ENCODE assay signal across 8 cellular contexts in the genomic region with DNA sequence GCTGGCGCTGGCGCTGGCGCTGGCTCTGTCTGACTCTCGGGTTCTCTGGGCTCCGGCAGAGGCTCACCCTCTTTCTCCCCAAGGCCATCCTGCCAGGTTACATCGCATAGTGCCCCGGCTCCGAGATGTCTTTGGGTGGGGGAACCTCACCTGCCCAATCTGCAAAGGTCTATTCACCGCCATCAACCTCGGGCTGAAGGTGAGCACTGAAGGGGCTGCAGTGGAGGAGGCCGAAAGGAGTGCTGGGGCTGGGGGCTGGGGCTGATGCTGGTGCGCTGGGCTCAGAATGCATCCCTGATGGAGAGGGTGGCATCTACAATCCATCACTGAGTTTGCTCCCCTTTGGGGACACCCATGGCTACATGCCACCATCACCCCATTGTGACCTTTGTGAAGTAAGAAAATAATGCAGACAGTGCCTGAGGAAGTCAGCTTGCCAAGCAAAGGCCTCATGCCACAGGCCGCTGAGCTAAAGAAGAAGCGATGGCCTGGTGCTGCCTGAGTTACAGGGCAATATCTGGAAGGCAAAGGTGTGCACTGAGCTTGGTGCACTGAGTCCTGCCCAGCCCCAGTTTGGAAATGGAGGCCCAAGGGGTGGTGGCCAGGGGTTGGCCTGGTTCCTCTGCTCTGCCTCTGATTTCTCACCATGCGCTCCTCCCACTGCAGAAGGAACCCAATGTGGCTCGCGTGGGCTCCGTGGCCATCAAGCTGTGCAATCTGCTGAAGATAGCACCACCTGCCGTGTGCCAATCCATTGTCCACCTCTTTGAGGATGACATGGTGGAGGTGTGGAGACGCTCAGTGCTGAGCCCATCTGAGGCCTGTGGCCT. TPM values are rescaled to one million over a fixed set of nuclear protein-coding genes. Genes with fewer than 3 reads are reported as not detected.
DNase-seq lines count a peak whose midpoint lies in the region; ATAC-seq and TF ChIP-seq lines count a peak whose summit lies in the region.

No MANE protein-coding gene starts in this region.

- H3K4me1 ChIP-seq in DND-41 (ENCODE audit: insufficient read depth, low read length), result peaks cover 26% of the 10 kb centered on the region
- peaks cover 24% of the 10 kb centered on the region for H3K4me1 ChIP-seq in OCI-LY7 (ENCODE audit: insufficient read depth, low read length, poor library complexity, severe bottlenecking)
- H3K4me1 ChIP-seq in ovary (ENCODE audit: insufficient read depth), result peaks cover 3% of the 10 kb centered on the region

- H3K27me3 ChIP-seq in DND-41 (ENCODE audit: insufficient read depth, low read length, poor library complexity), result no peaks in the 10 kb centered on the region
- H3K27me3 ChIP-seq in ovary, result no peaks in the 10 kb centered on the region

- H4K20me1 ChIP-seq in DND-41 (ENCODE audit: insufficient read depth, low read length) (peaks cover 10% of the 10 kb centered on the region; the same call in 1 of the 2 replicates), OCI-LY7 (ENCODE audit: insufficient read depth, low read length) (no peaks in the 10 kb centered on the region)

- peak overlapping the region; percentile 23 to 69; a peak in 3 of 4 replicates for H3K4me3 ChIP-seq in DND-41 (ENCODE audit: low read depth in 1 of 2, low read length in 2 of 2)
- H3K4me3 ChIP-seq in OCI-LY7 (ENCODE audit: low read depth, low read length, poor library complexity, severe bottlenecking), result peak overlapping the region; percentile 73
- H3K4me3 ChIP-seq in epithelial cell of esophagus (ENCODE audit: low read length), result peak overlapping the region; percentile 66
- peak overlapping the region; percentile 65 for H3K4me3 ChIP-seq in ovary

- WGBS in ovary, 3 donors, result 34 to 45% (median 38%) methylated on average over 17 to 20 of the region's 20 CpGs

- no peak for TF ChIP-seq POLR2A in ovary (IDR thresholded peaks at IDR 0.05)

- no peaks in the 10 kb centered on the region for H3K9me2 ChIP-seq in OCI-LY7 (ENCODE audit: insufficient read depth, low read length)

- TF ChIP-seq EP300 in ovary (IDR thresholded peaks at IDR 0.05), result no peak

- TF ChIP-seq CTCF in DND-41 (IDR thresholded peaks at IDR 0.05; ENCODE audit: borderline replicate concordance, extremely low read depth, low read length, poor library complexity, severe bottlenecking) (no peak), OCI-LY7 (conservative IDR thresholded peaks at IDR 0.05; ENCODE audit: low read length) (no peak), epithelial cell of esophagus (IDR thresholded peaks at IDR 0.05; ENCODE audit: insufficient read depth, low read depth, low read length, missing control alignments) (no peak), ovary (IDR thresholded peaks at IDR 0.05) (no peak)

- POLR2A ChIA-PET in OCI-LY7 (lab: Charles Lee), result interaction anchor here (0.6 to 2.2 kb wide), 16 partner anchors 8 to 355 kb away, joined by 3 to 23 read pairs (median 4); partner anchors contain the start of genes APBB1, ARFIP2 and TIMM10B

- CTCF ChIA-PET in OCI-LY7 (lab: Charles Lee; ENCODE audit: unreplicated experiment), result interaction anchor here (1.2 to 2.4 kb wide), 6 partner anchors 8 to 70 kb away, joined by 3 to 8 read pairs (median 4); no protein-coding TSS in a partner anchor

- peak overlapping the region; percentile 61 for H3K9ac ChIP-seq in DND-41 (ENCODE audit: low read depth, low read length)

- no peaks in the 10 kb centered on the region for H3K36me3 ChIP-seq in DND-41 (ENCODE audit: insufficient read depth, low read length)
- H3K36me3 ChIP-seq in OCI-LY7 (ENCODE audit: insufficient read depth, low read length), result no peaks in the 10 kb centered on the region
- no peaks in the 10 kb centered on the region for H3K36me3 ChIP-seq in ovary

- H3K4me2 ChIP-seq in DND-41 (ENCODE audit: insufficient read depth, low read length), result peak overlapping the region; percentile 69
- H3K4me2 ChIP-seq in OCI-LY7 (ENCODE audit: low read length), result peak overlapping the region; percentile 91

- DNase-seq in DND-41 (no peak), OCI-LY7 (ENCODE audit: low spot score) (no peak), epithelial cell of esophagus (ENCODE audit: low read depth) (no peak), ovary (peak in 1 of 5 donors; percentile 41), DMS153 (lab: John Stamatoyannopoulos, UW) (no peak)

- H3K9me3 ChIP-seq in DND-41 (ENCODE audit: insufficient read depth, low read length, severe bottlenecking) (no peaks in the 10 kb centered on the region), OCI-LY7 (ENCODE audit: low read length) (no peaks in the 10 kb centered on the region), ovary (no peaks in the 10 kb centered on the region)

- peak overlapping the region; percentile 63 for H2AFZ ChIP-seq in DND-41 (ENCODE audit: low read depth, low read length)
- peak overlapping the region; percentile 56 for H2AFZ ChIP-seq in OCI-LY7 (ENCODE audit: low read length)

- BruUV-seq in OCI-LY7 (replicated peaks; lab: Mats Ljungman, UMichigan), result no TSS peak

- intact Hi-C loops in OCI-LY7 (cut with micrococcal nuclease; ENCODE audit: unreplicated experiment), result loop anchor here (1.0 to 10.0 kb wide), 3 partner anchors 43 to 1124 kb away; partner anchors contain the start of genes ARFIP2, PPFIBP2 and TIMM10B
- intact Hi-C loops in ovary (cut with DNase I), result no loop called here

- peak overlapping the region; percentile 60; the same call in 1 of the 2 replicates for H3K27ac ChIP-seq in DND-41 (ENCODE audit: low read length)
- peak overlapping the region; percentile 15 for H3K27ac ChIP-seq in OCI-LY7 (ENCODE audit: low read depth, low read length, poor library complexity, severe bottlenecking)
- H3K27ac ChIP-seq in ovary, result peak overlapping the region; percentile 73 to 77

- no peak for ATAC-seq in DND-41 (ENCODE audit: insufficient read depth, low read depth)
- ATAC-seq in HG02885 (IDR thresholded peaks at IDR 0.05; ENCODE audit: poor library complexity, unreplicated experiment), result no peak
- ATAC-seq in GM21723 (IDR thresholded peaks at IDR 0.05; ENCODE audit: unreplicated experiment), result no peak
- ATAC-seq in GM21825 (IDR thresholded peaks at IDR 0.05; ENCODE audit: unreplicated experiment), result no peak

- H3K79me2 ChIP-seq in DND-41 (ENCODE audit: insufficient read depth, low read length) (no peaks in the 10 kb centered on the region), OCI-LY7 (ENCODE audit: insufficient read depth, low read depth, low read length) (no peaks in the 10 kb centered on the region)

RNA-seq across cellular contexts. Expression of gene SMPD1, which starts 0.7 kb away (rescaled TPM):
- total RNA-seq in OCI-LY7 (2014; rRNA removed; shearing (Covaris generic)), result 5.1 and 5.4 TPM in 2 replicates
- total RNA-seq in OCI-LY7 (2022), result 11.5 and 11.9 TPM in 2 replicates
- 10 to 100 TPM; 12.9 to 35.4 (median 30.7) TPM for total RNA-seq in ovary
- polyA plus RNA-seq in ovary, result 10 to 100 TPM; 16.8 to 50.5 TPM

RNA-seq across cellular contexts. Expression of gene APBB1, which starts 28.0 kb away (rescaled TPM):
- 30.4 and 36.1 TPM in 2 replicates for total RNA-seq in OCI-LY7 (2014; rRNA removed; shearing (Covaris generic))
- total RNA-seq in OCI-LY7 (2022), result 25.5 and 28.3 TPM in 2 replicates
- total RNA-seq in ovary, result 10 to 100 TPM; 50.1 to 90.9 (median 60.4) TPM
- polyA plus RNA-seq in ovary, result 10 to 100 TPM; 34.1 to 57.7 TPM

RNA-seq across cellular contexts. Expression of gene HPX, which starts 49.9 kb away (rescaled TPM):
- total RNA-seq in OCI-LY7 (2014; rRNA removed; shearing (Covaris generic)), result 0.16 TPM in 1 of 2 replicates, not detected in the other
- total RNA-seq in OCI-LY7 (2022) (1.2 and 5.2 TPM in 2 replicates), ovary (1 to 10 TPM in 5 of 7 donors, under 1 TPM in 2; 0.46 to 4.1 (median 2.4) TPM)
- 1 to 10 TPM in 1 of 2 donors, under 1 TPM in 1; 0.48 to 1.1 TPM for polyA plus RNA-seq in ovary

Comparison
In these comparisons a context has a peak if more than half of its experiments do, and no peak if none do; other contexts are left out.
1. H3K27ac ChIP-seq: peak in every context shown above with its lines; median percentile 75 in ovary; 60 in DND-41; 15 in OCI-LY7.